12 cellular contexts compared by ENCODE assay signal in genomic region chr3:37985637-37986320, GRCh38.
A peak's percentile ranks its signal among the peaks of the same experiment; 100 is the strongest.
DNase-seq lines count a peak whose midpoint lies in the region; ATAC-seq and TF ChIP-seq lines count a peak whose summit lies in the region.
"Had no signal": no experiment of that assay in that cellular context is flagged by ENCODE, and none has a peak within 500 bp of the region (broad histone marks: within the 10 kb centered on the region; RNA-seq: fewer than 3 reads in every experiment).

No MANE protein-coding gene starts in this region.

- no peak for ATAC-seq in GM18511 (IDR thresholded peaks at IDR 0.05; ENCODE audit: unreplicated experiment)
- ATAC-seq: activated T-cell treated with anti-CD3 and anti-CD28 coated beads, Interleukin-2, amount 50 U/mL, for 72 hours had no signal

- DNase-seq in AG10803 (ENCODE audit: low read depth) (peak; percentile 43), fibroblast of pulmonary artery (ENCODE audit: low read depth) (peak; percentile 24), nephron progenitor cell (no peak), substantia nigra (lab: John Stamatoyannopoulos, UW) (no peak)
- DNase-seq in stimulated activated naive CD4-positive, alpha-beta T cell treated with Interleukin-2 at 50 U/mL for 16 hours (lab: John Stamatoyannopoulos, UW): no peak
- no peak for DNase-seq in activated CD4-positive, alpha-beta T cell treated with anti-CD3 and anti-CD28 coated beads, Interleukin-2, amount 50 U/mL, for 4 hours
- DNase-seq: activated T-cell treated with anti-CD3 and anti-CD28 coated beads, Interleukin-2, amount 50 U/mL, for 72 hours; GOT3; KG1; NCI-H2171 treated with DMSO at 0.1 percent for 48 hours had no signal

- no peak overlapping the region for H3K4me3 ChIP-seq in AG10803 (ENCODE audit: low read length)
- no peak overlapping the region for H3K4me3 ChIP-seq in fibroblast of pulmonary artery (replicated peaks; ENCODE audit: low read depth, low read length)

- no peak overlapping the region for H3K4me3 Mint-ChIP-seq in nephron progenitor cell
- H3K4me3 Mint-ChIP-seq: activated T-cell treated with anti-CD3 and anti-CD28 coated beads, Interleukin-2, amount 50 U/mL, for 72 hours had no signal

- TF ChIP-seq CTCF in AG10803 (conservative IDR thresholded peaks at IDR 0.05; ENCODE audit: low read length) (no peak), VCaP (conservative IDR thresholded peaks at IDR 0.05) (no peak), fibroblast of pulmonary artery (IDR thresholded peaks at IDR 0.05; ENCODE audit: low read length, missing control alignments) (peak; percentile 5), nephron progenitor cell (IDR thresholded peaks at IDR 0.05) (no peak)

- peak overlapping the region; percentile 85 for H3K27ac Mint-ChIP-seq in nephron progenitor cell
- H3K27ac Mint-ChIP-seq: activated T-cell treated with anti-CD3 and anti-CD28 coated beads, Interleukin-2, amount 50 U/mL, for 72 hours had no signal

- peaks cover 25% of the 10 kb centered on the region for H3K36me3 Mint-ChIP-seq in nephron progenitor cell (ENCODE audit: low read depth)

- peak overlapping the region; percentile 90 for H3K27ac ChIP-seq in VCaP
- no peak overlapping the region for H3K27ac ChIP-seq in substantia nigra (ENCODE audit: low read depth, low read length, poor library complexity, severe bottlenecking)

- H3K9me3 Mint-ChIP-seq in nephron progenitor cell: no peaks in the 10 kb centered on the region
- H3K9me3 Mint-ChIP-seq: activated T-cell treated with anti-CD3 and anti-CD28 coated beads, Interleukin-2, amount 50 U/mL, for 72 hours had no signal

- H3K27me3 Mint-ChIP-seq in nephron progenitor cell (ENCODE audit: low read depth, poor library complexity): peaks cover 7% of the 10 kb centered on the region

- peaks cover 15% of the 10 kb centered on the region for H3K4me1 Mint-ChIP-seq in nephron progenitor cell

Comparison
In these comparisons a context has a peak if more than half of its experiments do, and no peak if none do; other contexts are left out.
1. DNase-seq: peak in AG10803 (single experiment) and fibroblast of pulmonary artery (single experiment); none in nephron progenitor cell (single experiment), substantia nigra (0 of 49), stimulated activated naive CD4-positive, alpha-beta T cell treated with Interleukin-2 at 50 U/mL for 16 hours (single experiment) and activated CD4-positive, alpha-beta T cell treated with anti-CD3 and anti-CD28 coated beads, Interleukin-2, amount 50 U/mL, for 4 hours (0 of 2).